18 cellular contexts compared by ENCODE assay signal in genomic region chr2:66985901-66986300, GRCh38.
A peak's percentile ranks its signal among the peaks of the same experiment; 100 is the strongest.
DNase-seq lines count a peak whose midpoint lies in the region; ATAC-seq and TF ChIP-seq lines count a peak whose summit lies in the region.
"Had no signal": no experiment of that assay in that cellular context is flagged by ENCODE, and none has a peak within 500 bp of the region (broad histone marks: within the 10 kb centered on the region; RNA-seq: fewer than 3 reads in every experiment).

No MANE protein-coding gene starts in this region.

- peak overlapping the region in 2 of 3 experiments; percentile 10 to 35 for H3K27ac Mint-ChIP-seq in nephron
- H3K27ac Mint-ChIP-seq in effector memory CD8-positive, alpha-beta T cell: no peak overlapping the region
- H3K27ac Mint-ChIP-seq: CD4-positive, alpha-beta T cell; H9; IgD-negative memory B cell had no signal

- no peaks in the 10 kb centered on the region for H3K9me3 Mint-ChIP-seq in nephron
- H3K9me3 Mint-ChIP-seq in effector memory CD8-positive, alpha-beta T cell: peaks cover 1 to 12% of the 10 kb centered on the region in 2 donors
- H3K9me3 Mint-ChIP-seq: H9 had no signal

- H3K27me3 ChIP-seq in IMR-90 (ENCODE audit: control insufficient read depth, insufficient read depth, low read length): no peaks in the 10 kb centered on the region

- H3K4me3 ChIP-seq in IMR-90 (ENCODE audit: insufficient read depth, low read depth, low read length) (no peak overlapping the region), fibroblast of pulmonary artery (replicated peaks; ENCODE audit: low read depth, low read length) (no peak overlapping the region)
- H3K4me3 ChIP-seq: GM12878 had no signal

- H3K4me1 Mint-ChIP-seq in nephron: no peaks in the 10 kb centered on the region
- H3K4me1 Mint-ChIP-seq in effector memory CD8-positive, alpha-beta T cell (ENCODE audit: low read depth in 2 of 2): no peaks in the 10 kb centered on the region
- H3K4me1 Mint-ChIP-seq: H9, IgD-negative memory B cell had no signal

- H2AK9ac ChIP-seq in IMR-90 (replicated peaks; ENCODE audit: low read depth, low read length, poor library complexity): no peak overlapping the region

- TF ChIP-seq POLR2A in IMR-90 (IDR thresholded peaks at IDR 0.05; ENCODE audit: low read depth, low read length): no peak

- H3K27ac ChIP-seq in IMR-90 (ENCODE audit: insufficient read depth, low read length): no peak overlapping the region; the same call in 1 of the 2 replicates
- H3K27ac ChIP-seq: C4-2B had no signal

- BruUV-seq in IMR-90 (replicated peaks; lab: Mats Ljungman, UMichigan): no TSS peak

- H4K8ac ChIP-seq in IMR-90 (ENCODE audit: low read depth in 2 of 2, low read length in 2 of 2): no peak overlapping the region

- H3K36me3 ChIP-seq in IMR-90 (ENCODE audit: control insufficient read depth, insufficient read depth, low read length): no peaks in the 10 kb centered on the region

- H4K91ac ChIP-seq in IMR-90 (ENCODE audit: insufficient read depth, low read depth, low read length): no peak overlapping the region

- ATAC-seq in IMR-90 (ENCODE audit: low read depth): no peak
- no peak for ATAC-seq in GM21737 (IDR thresholded peaks at IDR 0.05; ENCODE audit: unreplicated experiment)
- no peak for ATAC-seq in effector memory CD8-positive, alpha-beta T cell (replicated peaks)
- no peak for ATAC-seq in HG03460 (IDR thresholded peaks at IDR 0.05; ENCODE audit: unreplicated experiment)
- ATAC-seq: GM12878 had no signal

- no peak overlapping the region for H3K4me3 Mint-ChIP-seq in nephron
- H3K4me3 Mint-ChIP-seq in effector memory CD8-positive, alpha-beta T cell: no peak overlapping the region
- H3K4me3 Mint-ChIP-seq: CD4-positive, alpha-beta T cell; H9; IgD-negative memory B cell had no signal

- no peak overlapping the region for H3K14ac ChIP-seq in IMR-90 (replicated peaks; ENCODE audit: low read depth, low read length)

- no peak overlapping the region for H3K9ac ChIP-seq in IMR-90 (ENCODE audit: low read depth, low read length)

- no peaks in the 10 kb centered on the region for H4K20me1 ChIP-seq in IMR-90 (ENCODE audit: insufficient read depth, low read length)

- no peak overlapping the region for H2BK5ac ChIP-seq in IMR-90 (ENCODE audit: low read depth, low read length, poor library complexity, severe bottlenecking)

- no peak overlapping the region for H2BK15ac ChIP-seq in IMR-90 (ENCODE audit: low read depth, low read length)

- H2AK5ac ChIP-seq in IMR-90 (ENCODE audit: low read depth, low read length): no peak overlapping the region

- WGBS in IMR-90 (ENCODE audit: extremely low coverage in 2 of 2, insufficient read length in 1 of 2), 2 experiments: no CpG with 5 or more reads among the region's 1 CpG

- in situ Hi-C loops in IMR-90 (cut with MboI; ENCODE audit: low sequenced_read_pairs): no loop called here

- no peaks in the 10 kb centered on the region for H3K9me3 ChIP-seq in IMR-90 (ENCODE audit: control insufficient read depth, insufficient read depth, low read length)

- H2AFZ ChIP-seq in IMR-90 (replicated peaks; ENCODE audit: low read length, poor library complexity): no peak overlapping the region

- CTCF ChIA-PET in IMR-90 (lab: Yijun Ruan, JAX): no interaction called here

- H3K4me1 ChIP-seq in IMR-90 (ENCODE audit: control insufficient read depth, insufficient read depth, low read length): no peaks in the 10 kb centered on the region

- no peak overlapping the region for H3K4ac ChIP-seq in IMR-90 (ENCODE audit: low read depth, low read length)

- H3K36me3 Mint-ChIP-seq in nephron (ENCODE audit: low read depth): no peaks in the 10 kb centered on the region
- no peaks in the 10 kb centered on the region for H3K36me3 Mint-ChIP-seq in effector memory CD8-positive, alpha-beta T cell (ENCODE audit: insufficient read depth)

- H3K27me3 Mint-ChIP-seq in nephron (ENCODE audit: low read depth): no peaks in the 10 kb centered on the region
- H3K27me3 Mint-ChIP-seq in effector memory CD8-positive, alpha-beta T cell: no peaks in the 10 kb centered on the region
- H3K27me3 Mint-ChIP-seq: CD4-positive, alpha-beta T cell; IgD-negative memory B cell had no signal

- no peak overlapping the region for H3K18ac ChIP-seq in IMR-90 (ENCODE audit: low read depth, low read length)

- H3K4me2 ChIP-seq in IMR-90 (ENCODE audit: low read depth, low read length): no peak overlapping the region

- TF ChIP-seq CTCF in IMR-90 (conservative IDR thresholded peaks at IDR 0.05; ENCODE audit: low read depth, low read length) (no peak), fibroblast of pulmonary artery (IDR thresholded peaks at IDR 0.05; ENCODE audit: low read length, missing control alignments) (no peak), nephron (IDR thresholded peaks at IDR 0.05; ENCODE audit: unreplicated experiment in 3 of 3) (no peak)

- H3K9me1 ChIP-seq in IMR-90 (ENCODE audit: insufficient read depth, low read length): no peaks in the 10 kb centered on the region

- intact Hi-C loops in IMR-90 (cut with micrococcal nuclease): no loop called here

- DNase-seq in IMR-90 (peak; percentile 35), fibroblast of pulmonary artery (ENCODE audit: low read depth) (peak; percentile 13), NCI-H1048 (lab: John Stamatoyannopoulos, UW) (no peak)
- no peak for DNase-seq in effector memory CD8-positive, alpha-beta T cell
- DNase-seq: ACHN; AML-193; CD4-positive, alpha-beta T cell; DMS53; DND-41; EL; H9; KBM-7 had no signal

- no peak overlapping the region for H2BK120ac ChIP-seq in IMR-90 (ENCODE audit: low read depth, low read length)

- TF ChIP-seq RAD21 in IMR-90 (IDR thresholded peaks at IDR 0.05; ENCODE audit: low read length): no peak

- no peak overlapping the region for H2BK20ac ChIP-seq in IMR-90 (ENCODE audit: low read depth, low read length)

- no peak overlapping the region for H3K23ac ChIP-seq in IMR-90 (ENCODE audit: low read depth, low read length)

- POLR2A ChIA-PET in IMR-90 (lab: Charles Lee; ENCODE audit: unreplicated experiment): interaction anchor here (0.7 kb wide), 1 partner anchor 191 kb away, joined by 3 read pairs; no protein-coding TSS in a partner anchor

- H3K56ac ChIP-seq in IMR-90 (ENCODE audit: extremely low read depth, insufficient read depth, low read length): no peak overlapping the region

- no peaks in the 10 kb centered on the region for H3K79me1 ChIP-seq in IMR-90 (ENCODE audit: low read depth in 1 of 2, low read length in 2 of 2)

- dilution Hi-C loops in IMR-90 (cut with HindIII; ENCODE audit: low sequenced_read_pairs, unreplicated experiment): no loop called here

- no peak overlapping the region for H4K5ac ChIP-seq in IMR-90 (ENCODE audit: low read depth, low read length)

TF ChIP-seq in IMR-90, 13 proteins besides CTCF, POLR2A, EP300 and RAD21:
- TF ChIP-seq MAZ (IDR thresholded peaks at IDR 0.05; ENCODE audit: borderline replicate concordance, low read depth, low read length) (no peak), USF2 (IDR thresholded peaks at IDR 0.05; ENCODE audit: low read depth, low read length) (no peak), FOS (IDR thresholded peaks at IDR 0.05; ENCODE audit: low read depth, low read length) (no peak), SMC3 (IDR thresholded peaks at IDR 0.05; ENCODE audit: low read depth, low read length) (no peak), ELK1 (IDR thresholded peaks at IDR 0.05; ENCODE audit: borderline replicate concordance, low read depth, low read length) (no peak), RCOR1 (IDR thresholded peaks at IDR 0.05; ENCODE audit: insufficient replicate concordance, low read length) (no peak), CEBPB (IDR thresholded peaks at IDR 0.05; ENCODE audit: low read depth, low read length) (no peak), NFE2L2 (IDR thresholded peaks at IDR 0.05; ENCODE audit: low read depth, low read length) (no peak), CHD1 (IDR thresholded peaks at IDR 0.05; ENCODE audit: low read depth, low read length) (no peak), MXI1 (IDR thresholded peaks at IDR 0.05; ENCODE audit: borderline replicate concordance, low read depth, low read length) (no peak), RFX5 (IDR thresholded peaks at IDR 0.05; ENCODE audit: low read depth, low read length) (no peak), BHLHE40 (IDR thresholded peaks at IDR 0.05; ENCODE audit: low read depth, low read length) (no peak), MAFK (IDR thresholded peaks at IDR 0.05; ENCODE audit: low read depth, low read length) (no peak)

Comparison
In these comparisons a context has a peak if more than half of its experiments do, and no peak if none do; other contexts are left out.
1. DNase-seq: peak in IMR-90 (single experiment) and fibroblast of pulmonary artery (single experiment); none in NCI-H1048 (single experiment) and effector memory CD8-positive, alpha-beta T cell (0 of 3).
2. H3K27ac Mint-ChIP-seq: peak in nephron (2 of 3); none in effector memory CD8-positive, alpha-beta T cell (0 of 2).